In genomic region chr1:221543529-221544120, GRCh38 we compare ENCODE assay signal across 8 cellular contexts.
DNase-seq lines count a peak whose midpoint lies in the region; ATAC-seq and TF ChIP-seq lines count a peak whose summit lies in the region.

No MANE protein-coding gene starts in this region.

- TF ChIP-seq POLR2A in lower leg skin (IDR thresholded peaks at IDR 0.05) = no peak

- in situ Hi-C loops in brain microvascular endothelial cell (cut with HindIII; ENCODE audit: low pct_ligation_motif_present, low sequenced_read_pairs) = no loop called here

- no peak overlapping the region for H3K27ac Mint-ChIP-seq in CD8-positive, alpha-beta T cell

- no peak overlapping the region for H3K27ac ChIP-seq in CD8-positive, alpha-beta T cell (ENCODE audit: low read depth, low read length)
- H3K27ac ChIP-seq in brain microvascular endothelial cell = no peak overlapping the region

- no peaks in the 10 kb centered on the region for H3K36me3 ChIP-seq in CD8-positive, alpha-beta T cell (ENCODE audit: insufficient read depth, low read length)
- no peaks in the 10 kb centered on the region for H3K36me3 ChIP-seq in brain microvascular endothelial cell (replicated peaks)

- H3K27me3 Mint-ChIP-seq in CD8-positive, alpha-beta T cell (ENCODE audit: low read depth) = peaks cover 17% of the 10 kb centered on the region

- intact Hi-C loops in CD8-positive, alpha-beta T cell (cut with DNase I, micrococcal nuclease) = loop anchor here (1.0 to 10.0 kb wide), 6 partner anchors 199 to 911 kb away; partner anchors contain the start of gene DUSP10 (in 2 of the 2)
- intact Hi-C loops in lower leg skin (cut with DNase I; ENCODE audit: low total_unique reads) = no loop called here

- H3K4me1 ChIP-seq in CD8-positive, alpha-beta T cell (ENCODE audit: insufficient read depth, low read length) = no peaks in the 10 kb centered on the region

- CTCF ChIA-PET in CD8-positive, alpha-beta T cell (lab: Charles Lee) = interaction anchor here (1.0 kb wide), 2 partner anchors 10 to 435 kb away, joined by 4 read pairs; no protein-coding TSS in a partner anchor

- H3K4me3 Mint-ChIP-seq in CD8-positive, alpha-beta T cell = no peak overlapping the region

- no peaks in the 10 kb centered on the region for H3K9me3 ChIP-seq in CD8-positive, alpha-beta T cell (ENCODE audit: low read length)

- WGBS in lower leg skin, 2 donors = 37 to 45% methylated on average over 4 of the region's 4 CpGs

- no peak overlapping the region for H3K4me3 ChIP-seq in CD8-positive, alpha-beta T cell (ENCODE audit: low read depth, low read length)
- H3K4me3 ChIP-seq in brain microvascular endothelial cell (ENCODE audit: low read depth, low read length) (no peak overlapping the region), lower leg skin (ENCODE audit: low read depth, poor library complexity, severe bottlenecking) (no peak overlapping the region)

- no peaks in the 10 kb centered on the region for H3K36me3 Mint-ChIP-seq in CD8-positive, alpha-beta T cell

- H3K27me3 ChIP-seq in CD8-positive, alpha-beta T cell (ENCODE audit: insufficient read depth, low read length) = no peaks in the 10 kb centered on the region
- no peaks in the 10 kb centered on the region for H3K27me3 ChIP-seq in brain microvascular endothelial cell (replicated peaks)

- H3K4me1 Mint-ChIP-seq in CD8-positive, alpha-beta T cell (ENCODE audit: low read depth) = no peaks in the 10 kb centered on the region

- no peaks in the 10 kb centered on the region for H3K9me3 Mint-ChIP-seq in CD8-positive, alpha-beta T cell

- TF ChIP-seq CTCF in CD8-positive, alpha-beta T cell (IDR thresholded peaks at IDR 0.05) = peak; percentile 44
- TF ChIP-seq CTCF in brain microvascular endothelial cell (IDR thresholded peaks at IDR 0.05; ENCODE audit: low read depth, low read length, missing control alignments) (peak; percentile 60), lower leg skin (IDR thresholded peaks at IDR 0.05) (no peak)

- POLR2A ChIA-PET in CD8-positive, alpha-beta T cell (lab: Charles Lee) = no interaction called here

- DNase-seq in CD8-positive, alpha-beta T cell = no peak
- DNase-seq in HuH-7 (ENCODE audit: low spot score) = peak; percentile 15
- DNase-seq in brain microvascular endothelial cell = peak; percentile 18
- DNase-seq in medulla oblongata (ENCODE audit: extremely low spot score) = peak; percentile 75
- no peak for DNase-seq in lower leg skin (ENCODE audit: low spot score in 2 of 2)

- ATAC-seq in CD8-positive, alpha-beta T cell = no peak
- no peak for ATAC-seq in GM19324 (IDR thresholded peaks at IDR 0.05; ENCODE audit: low FRiP score, unreplicated experiment)
- no peak for ATAC-seq in GM18870 (IDR thresholded peaks at IDR 0.05; ENCODE audit: unreplicated experiment)
- no peak for ATAC-seq in GM19023 (IDR thresholded peaks at IDR 0.05; ENCODE audit: unreplicated experiment)

Comparison
In these comparisons a context has a peak if more than half of its experiments do, and no peak if none do; other contexts are left out.
1. DNase-seq: peak in HuH-7 (single experiment), brain microvascular endothelial cell (single experiment) and medulla oblongata (single experiment); none in CD8-positive, alpha-beta T cell (0 of 7) and lower leg skin (0 of 2).
2. CTCF ChIP-seq: peak in CD8-positive, alpha-beta T cell (single experiment) and brain microvascular endothelial cell (single experiment); none in lower leg skin (0 of 3).